Comparison of ENCODE assay signal across 7 cellular contexts in genomic region chr17:39951924-39952664, GRCh38. TPM values are rescaled to one million over a fixed set of nuclear protein-coding genes. Genes with fewer than 3 reads are reported as not detected.
A peak's percentile ranks its signal among the peaks of the same experiment; 100 is the strongest.
DNase-seq lines count a peak whose midpoint lies in the region; ATAC-seq and TF ChIP-seq lines count a peak whose summit lies in the region.

No MANE protein-coding gene starts in this region.

- DNase-seq in HFF-Myc (ENCODE audit: extremely low read depth, low read depth) (no peak), putamen (ENCODE audit: low spot score) (no peak)
- DNase-seq in activated CD4-positive, alpha-beta memory T cell treated with anti-CD3 and anti-CD28 coated beads for 36 hours = no peak

- H3K4me1 ChIP-seq in iPS-15b (ENCODE audit: control insufficient read depth, insufficient read depth, low read length) (peaks cover 3% of the 10 kb centered on the region), stomach smooth muscle (ENCODE audit: control insufficient read depth, insufficient read depth, low read length) (peaks cover 11% of the 10 kb centered on the region)

- intact Hi-C loops in activated CD4-positive, alpha-beta memory T cell treated with anti-CD3 and anti-CD28 coated beads for 36 hours (cut with micrococcal nuclease) = loop anchor here (2.0 kb wide), 2 partner anchors 25 to 85 kb away; partner anchors contain the start of genes LRRC3C and ORMDL3

- no peaks in the 10 kb centered on the region for H3K36me3 ChIP-seq in iPS-15b (ENCODE audit: control insufficient read depth, insufficient read depth, low read length)
- no peaks in the 10 kb centered on the region for H3K36me3 ChIP-seq in stomach smooth muscle (ENCODE audit: control insufficient read depth in 2 of 2, insufficient read depth in 2 of 2, low read length in 2 of 2)

- H3K4me1 Mint-ChIP-seq in activated CD4-positive, alpha-beta memory T cell treated with anti-CD3 and anti-CD28 coated beads for 36 hours (ENCODE audit: low read depth) = peaks cover 6% of the 10 kb centered on the region

- peaks cover 14% of the 10 kb centered on the region for H3K27me3 ChIP-seq in iPS-15b (ENCODE audit: control insufficient read depth, insufficient read depth, low read length)
- no peaks in the 10 kb centered on the region for H3K27me3 ChIP-seq in stomach smooth muscle (ENCODE audit: control insufficient read depth in 1 of 2, insufficient read depth in 2 of 2, low read length in 2 of 2)

- no peaks in the 10 kb centered on the region for H3K9me3 Mint-ChIP-seq in activated CD4-positive, alpha-beta memory T cell treated with anti-CD3 and anti-CD28 coated beads for 36 hours

- no peaks in the 10 kb centered on the region for H3K27me3 Mint-ChIP-seq in activated CD4-positive, alpha-beta memory T cell treated with anti-CD3 and anti-CD28 coated beads for 36 hours

- peak overlapping the region; percentile 37 for H3K27ac ChIP-seq in stomach smooth muscle (ENCODE audit: low read length)

- peak overlapping the region; percentile 39 for H3K4me3 Mint-ChIP-seq in activated CD4-positive, alpha-beta memory T cell treated with anti-CD3 and anti-CD28 coated beads for 36 hours

- no peak overlapping the region for H3K9ac ChIP-seq in iPS-15b (ENCODE audit: low read depth, low read length)
- H3K9ac ChIP-seq in stomach smooth muscle (ENCODE audit: low read length in 2 of 2) = peak overlapping the region; percentile 26 to 55

- POLR2A ChIA-PET in activated CD4-positive, alpha-beta memory T cell treated with anti-CD3 and anti-CD28 coated beads for 36 hours (lab: Charles Lee) = no interaction called here

- ATAC-seq in GM19023 (IDR thresholded peaks at IDR 0.05; ENCODE audit: unreplicated experiment) = no peak
- no peak for ATAC-seq in GM18519 (IDR thresholded peaks at IDR 0.05; ENCODE audit: low FRiP score, unreplicated experiment)

- no peak for TF ChIP-seq CTCF in HFF-Myc (IDR thresholded peaks at IDR 0.05; ENCODE audit: low read depth, low read length, missing control alignments)

- H3K36me3 Mint-ChIP-seq in activated CD4-positive, alpha-beta memory T cell treated with anti-CD3 and anti-CD28 coated beads for 36 hours = no peaks in the 10 kb centered on the region

- no peak overlapping the region for H3K27ac Mint-ChIP-seq in activated CD4-positive, alpha-beta memory T cell treated with anti-CD3 and anti-CD28 coated beads for 36 hours

- CTCF ChIA-PET in activated CD4-positive, alpha-beta memory T cell treated with anti-CD3 and anti-CD28 coated beads for 36 hours (lab: Charles Lee) = no interaction called here

- H3K9me3 ChIP-seq in iPS-15b (ENCODE audit: control insufficient read depth, insufficient read depth, low read length) (no peaks in the 10 kb centered on the region), stomach smooth muscle (ENCODE audit: control insufficient read depth in 2 of 2, low read length in 2 of 2) (no peaks in the 10 kb centered on the region)

- H3K4me3 ChIP-seq in HFF-Myc (replicated peaks; ENCODE audit: low read depth, low read length) = peak overlapping the region; percentile 30
- H3K4me3 ChIP-seq in iPS-15b (ENCODE audit: low read depth, low read length) = peak overlapping the region; percentile 68
- H3K4me3 ChIP-seq in stomach smooth muscle (ENCODE audit: low read length in 2 of 2) = peak overlapping the region; percentile 52 to 74

RNA-seq across cellular contexts. Expression of gene GSDMA, which starts 10.7 kb away (rescaled TPM):
- total RNA-seq in activated CD4-positive, alpha-beta memory T cell treated with anti-CD3 and anti-CD28 coated beads for 36 hours = under 1 TPM; 0.64 to 0.87 TPM

RNA-seq across cellular contexts. Expression of gene LRRC3C, which starts 24.6 kb away (rescaled TPM):
- total RNA-seq in activated CD4-positive, alpha-beta memory T cell treated with anti-CD3 and anti-CD28 coated beads for 36 hours = not detected

RNA-seq across cellular contexts. Expression of gene ORMDL3, which starts 24.7 kb away (rescaled TPM):
- total RNA-seq in activated CD4-positive, alpha-beta memory T cell treated with anti-CD3 and anti-CD28 coated beads for 36 hours = 10 to 100 TPM; 53.7 to 58.3 TPM

RNA-seq across cellular contexts. Expression of gene PSMD3, which starts 28.5 kb away (rescaled TPM):
- total RNA-seq in activated CD4-positive, alpha-beta memory T cell treated with anti-CD3 and anti-CD28 coated beads for 36 hours = 100 to 1,000 TPM; 120 to 124 TPM

RNA-seq across cellular contexts. Expression of gene GSDMB, which starts 33.7 kb away (rescaled TPM):
- 10 to 100 TPM; 26.4 to 30.2 TPM for total RNA-seq in activated CD4-positive, alpha-beta memory T cell treated with anti-CD3 and anti-CD28 coated beads for 36 hours
